In genomic region chr11:6603287-6604080, GRCh38 we compare ENCODE assay signal across 1 cellular context.
TF ChIP-seq lines count a peak whose summit lies in the region.

ILK (plus strand) TSS chr11:6603774; CDS start chr11:6604272, 498 bp downstream.
RRP8 (minus strand) TSS chr11:6603616; CDS start chr11:6603502, 114 bp downstream.

TF ChIP-seq in HepG2, 621 proteins besides CTCF, POLR2A, EP300 and RAD21 (continued from another document and continues in another):
- TF ChIP-seq NCOA1 (CRISPR knock-in tag; IDR thresholded peaks at IDR 0.05) = no peak
- TF ChIP-seq AGO2 (optimal IDR thresholded peaks at IDR 0.05; ENCODE audit: low read depth, low read length) = no peak
- TF ChIP-seq ZNF652 (CRISPR knock-in tag; IDR thresholded peaks at IDR 0.05; ENCODE audit: borderline replicate concordance, low read depth) = no peak
- TF ChIP-seq EED (CRISPR knock-in tag; IDR thresholded peaks at IDR 0.05) = peak; percentile 55; the same call in 1 of the 2 replicates
- peak; percentile 35; the same call in 1 of the 2 replicates for TF ChIP-seq SIX4 (CRISPR knock-in tag; IDR thresholded peaks at IDR 0.05)
- no peak for TF ChIP-seq NCOA5 (CRISPR knock-in tag; IDR thresholded peaks at IDR 0.05)
- peak; percentile 33; the same call in 1 of the 2 replicates for TF ChIP-seq ZBTB26 (CRISPR knock-in tag; IDR thresholded peaks at IDR 0.05; ENCODE audit: borderline replicate concordance)
- peak; percentile 66; the same call in 1 of the 2 replicates for TF ChIP-seq ZNF784 (CRISPR knock-in tag; IDR thresholded peaks at IDR 0.05; ENCODE audit: borderline replicate concordance)
- TF ChIP-seq KDM5B (CRISPR knock-in tag; IDR thresholded peaks at IDR 0.05; ENCODE audit: borderline replicate concordance) = peak; percentile 86
- TF ChIP-seq HNRNPL (IDR thresholded peaks at IDR 0.05; ENCODE audit: low read depth, low read length) = 0 out of 2 replicates have a peak, but pooled peaks have one; percentile 20
- TF ChIP-seq GATA4 (IDR thresholded peaks at IDR 0.05; ENCODE audit: borderline replicate concordance, low read depth) = peak; percentile 16; the same call in 1 of the 2 replicates
- peak; percentile 93; the same call in 1 of the 2 replicates for TF ChIP-seq TARDBP (CRISPR knock-in tag; IDR thresholded peaks at IDR 0.05)
- TF ChIP-seq FOXP4 (CRISPR knock-in tag; IDR thresholded peaks at IDR 0.05) = no peak
- TF ChIP-seq ZNF124 (CRISPR knock-in tag; IDR thresholded peaks at IDR 0.05) = peak; percentile 84; the same call in 1 of the 2 replicates
- TF ChIP-seq ZNF607 (CRISPR knock-in tag; IDR thresholded peaks at IDR 0.05; ENCODE audit: borderline replicate concordance) = peak; percentile 88
- TF ChIP-seq ZBTB43 (CRISPR knock-in tag; conservative IDR thresholded peaks at IDR 0.05) = no peak
- no peak for TF ChIP-seq AHDC1 (CRISPR knock-in tag; IDR thresholded peaks at IDR 0.05; ENCODE audit: borderline replicate concordance)
- no peak for TF ChIP-seq ZNF18 (CRISPR knock-in tag; IDR thresholded peaks at IDR 0.05; ENCODE audit: insufficient replicate concordance)
- no peak for TF ChIP-seq MAFG (CRISPR knock-in tag; IDR thresholded peaks at IDR 0.05)
- TF ChIP-seq ZNF777 (CRISPR knock-in tag; IDR thresholded peaks at IDR 0.05) = peak; percentile 29; the same call in 1 of the 2 replicates
- no peak for TF ChIP-seq CERS6 (CRISPR knock-in tag; IDR thresholded peaks at IDR 0.05)
- no peak for TF ChIP-seq TBX3 (IDR thresholded peaks at IDR 0.05; ENCODE audit: borderline replicate concordance)
- TF ChIP-seq RELA (CRISPR knock-in tag; IDR thresholded peaks at IDR 0.05) = no peak
- no peak for TF ChIP-seq ZNF460 (CRISPR knock-in tag; IDR thresholded peaks at IDR 0.05; ENCODE audit: borderline replicate concordance)
- TF ChIP-seq ZNF782 (CRISPR knock-in tag; IDR thresholded peaks at IDR 0.05; ENCODE audit: borderline replicate concordance) = 0 out of 2 replicates have a peak, but pooled peaks have one; percentile 72
- no peak for TF ChIP-seq MZF1 (CRISPR knock-in tag; IDR thresholded peaks at IDR 0.05; ENCODE audit: borderline replicate concordance)
- TF ChIP-seq EZH2 (conservative IDR thresholded peaks at IDR 0.05; ENCODE audit: low read depth, low read length) = no peak
- TF ChIP-seq PLRG1 (conservative IDR thresholded peaks at IDR 0.05) = no peak
- no peak; the same call in 1 of the 2 replicates for TF ChIP-seq ZBTB10 (CRISPR knock-in tag; IDR thresholded peaks at IDR 0.05; ENCODE audit: borderline replicate concordance)
- TF ChIP-seq PBX3 (CRISPR knock-in tag; IDR thresholded peaks at IDR 0.05; ENCODE audit: borderline replicate concordance) = no peak
- no peak; the same call in 1 of the 2 replicates for TF ChIP-seq ZBTB8A (CRISPR knock-in tag; IDR thresholded peaks at IDR 0.05; ENCODE audit: borderline replicate concordance, low read depth)
- peak; percentile 65; the same call in 1 of the 2 replicates for TF ChIP-seq ZKSCAN8 (CRISPR knock-in tag; IDR thresholded peaks at IDR 0.05; ENCODE audit: borderline replicate concordance)
- TF ChIP-seq ZNF549 (CRISPR knock-in tag; IDR thresholded peaks at IDR 0.05) = no peak
- TF ChIP-seq ZBTB39 (CRISPR knock-in tag; IDR thresholded peaks at IDR 0.05) = 0 out of 2 replicates have a peak, but pooled peaks have one; percentile 65
- 0 out of 2 replicates have a peak, but pooled peaks have one; percentile 28 for TF ChIP-seq THAP8 (CRISPR knock-in tag; IDR thresholded peaks at IDR 0.05; ENCODE audit: borderline replicate concordance)
- no peak for TF ChIP-seq THYN1 (CRISPR knock-in tag; IDR thresholded peaks at IDR 0.05; ENCODE audit: borderline replicate concordance, low read depth)
- TF ChIP-seq PAF1 (CRISPR knock-in tag; IDR thresholded peaks at IDR 0.05) = no peak
